In the genomic region with DNA sequence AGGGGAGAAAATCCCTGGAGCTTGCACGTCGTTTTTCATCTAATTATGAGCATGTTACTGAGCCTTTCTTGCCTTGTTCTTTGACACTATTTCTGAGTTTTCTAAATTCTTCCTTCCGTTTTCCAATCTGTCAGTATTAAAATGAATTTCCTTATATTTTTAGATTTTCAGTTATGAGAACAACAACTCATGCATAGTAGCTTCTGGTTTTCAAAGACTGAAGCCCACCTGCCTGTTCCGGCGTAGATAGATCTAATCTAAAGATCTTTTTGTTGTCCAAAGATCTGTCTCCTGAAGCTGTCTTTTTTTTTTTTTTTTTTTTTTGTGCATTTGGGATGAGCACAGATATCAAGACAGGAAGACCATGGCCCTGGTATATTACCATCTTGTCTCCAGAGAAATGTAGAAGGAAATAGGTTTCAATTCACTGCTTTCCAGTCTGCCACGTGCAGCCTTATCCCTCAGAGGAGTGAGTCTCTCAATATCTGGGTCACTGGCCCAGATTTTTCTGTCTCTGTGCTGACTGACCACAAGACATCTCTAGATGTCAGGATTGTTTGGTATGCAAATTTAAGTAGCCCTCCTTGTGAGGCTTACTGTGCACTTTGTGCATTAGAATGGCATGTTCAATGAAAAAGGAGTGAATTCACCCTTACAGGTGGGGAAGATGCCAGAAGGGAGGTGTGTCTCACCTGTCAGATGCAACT, we compare ENCODE assay signal across 28 cellular contexts.
"Had no signal": no experiment of that assay in that cellular context is flagged by ENCODE, and none has a peak within 500 bp of the region (broad histone marks: within the 10 kb centered on the region; RNA-seq: fewer than 3 reads in every experiment).

No MANE protein-coding gene starts in this region.

- H3K4me3 ChIP-seq: colonic mucosa, gastrocnemius medialis, hepatocyte, neural progenitor cell, right lobe of liver, suprapubic skin, transverse colon, upper lobe of right lung, uterus had no signal

- H3K9me3 ChIP-seq: colonic mucosa had no signal

- DNase-seq: colonic mucosa; effector CD8-positive, alpha-beta T cell; endodermal cell; foreskin fibroblast; gastrocnemius medialis; head of caudate nucleus; kidney; mesendoderm; naive thymus-derived CD4-positive, alpha-beta T cell; right lobe of liver; small intestine; stimulated activated CD4-positive, alpha-beta T cell treated with anti-CD3 and anti-CD28 coated beads, Interleukin-15, amount 100 ng/mL, for 24 hours; stimulated activated CD4-positive, alpha-beta T cell treated with anti-CD3 and anti-CD28 coated beads, Interleukin-2, amount 100 ng/mL, for 48 hours; stimulated activated naive CD4-positive, alpha-beta T cell; stimulated activated naive CD8-positive, alpha-beta T cell treated with anti-CD3 and anti-CD28 coated beads, Interleukin-15, amount 100 ng/mL, for 72 hours; transverse colon; upper lobe of right lung; uterus had no signal

- H3K27me3 ChIP-seq: colonic mucosa, gastrocnemius medialis, hepatocyte, neural progenitor cell, right lobe of liver, suprapubic skin, transverse colon, upper lobe of right lung, uterus had no signal

- H3K27ac Mint-ChIP-seq: dendritic cell treated with granulocyte-macrophage colony-stimulating factor and Interleukin-4, amounts not matched to agents 40 ng/mL and 50 ng/mL, for 4 days; endodermal cell; naive thymus-derived CD4-positive, alpha-beta T cell; nephron; neural progenitor cell; progenitor cell of endocrine pancreas; stimulated activated naive CD8-positive, alpha-beta T cell treated with anti-CD3 and anti-CD28 coated beads, Interleukin-15, amount 100 ng/mL, for 72 hours had no signal

- H3K27me3 Mint-ChIP-seq: dendritic cell treated with granulocyte-macrophage colony-stimulating factor and Interleukin-4, amounts not matched to agents 40 ng/mL and 50 ng/mL, for 4 days; progenitor cell of endocrine pancreas had no signal

- H3K4me1 ChIP-seq: colonic mucosa, gastrocnemius medialis, neural progenitor cell, parathyroid adenoma, right lobe of liver, suprapubic skin, transverse colon, upper lobe of right lung, uterus had no signal

- H3K4me1 Mint-ChIP-seq: endodermal cell; nephron; neural progenitor cell; stimulated activated naive CD8-positive, alpha-beta T cell treated with anti-CD3 and anti-CD28 coated beads, Interleukin-15, amount 100 ng/mL, for 72 hours had no signal

- H3K9ac ChIP-seq: neural progenitor cell, parathyroid adenoma had no signal

- H3K27ac ChIP-seq: colonic mucosa, epithelial cell of prostate, gastrocnemius medialis, hepatocyte, neural progenitor cell, parathyroid adenoma, right lobe of liver, suprapubic skin, transverse colon, upper lobe of right lung, uterus had no signal

- H3K79me2 ChIP-seq: hepatocyte, parathyroid adenoma had no signal

- H3K36me3 ChIP-seq: colonic mucosa, gastrocnemius medialis, neural progenitor cell, right lobe of liver, suprapubic skin, transverse colon, upper lobe of right lung, uterus had no signal

- H3K4me2 ChIP-seq: hepatocyte, neural progenitor cell had no signal

- ATAC-seq: esophagus mucosa; gastrocnemius medialis; left lobe of liver; naive thymus-derived CD4-positive, alpha-beta T cell; right lobe of liver; stimulated activated naive CD8-positive, alpha-beta T cell treated with anti-CD3 and anti-CD28 coated beads, Interleukin-15, amount 100 ng/mL, for 72 hours; upper lobe of right lung had no signal

- H3K4me3 Mint-ChIP-seq: dendritic cell treated with granulocyte-macrophage colony-stimulating factor and Interleukin-4, amounts not matched to agents 40 ng/mL and 50 ng/mL, for 4 days; endodermal cell; naive thymus-derived CD4-positive, alpha-beta T cell; nephron; neural progenitor cell; stimulated activated naive CD8-positive, alpha-beta T cell treated with anti-CD3 and anti-CD28 coated beads, Interleukin-15, amount 100 ng/mL, for 72 hours had no signal
